8 cellular contexts compared by ENCODE assay signal in genomic region chr14:39491134-39491541, GRCh38. TPM values are rescaled to one million over a fixed set of nuclear protein-coding genes. Genes with fewer than 3 reads are reported as not detected.
DNase-seq lines count a peak whose midpoint lies in the region; ATAC-seq and TF ChIP-seq lines count a peak whose summit lies in the region.

No MANE protein-coding gene starts in this region.

- H3K79me2 ChIP-seq in PC-3 (ENCODE audit: low read length), result no peaks in the 10 kb centered on the region
- H3K79me2 ChIP-seq in fibroblast of lung (ENCODE audit: control insufficient read depth, insufficient read depth, low read length), result no peaks in the 10 kb centered on the region

- BruUV-seq in PC-3 (replicated peaks; lab: Mats Ljungman, UMichigan), result no TSS peak

- no peaks in the 10 kb centered on the region for H4K20me1 ChIP-seq in PC-3 (ENCODE audit: low read length)
- no peaks in the 10 kb centered on the region for H4K20me1 ChIP-seq in fibroblast of lung (ENCODE audit: control insufficient read depth, extremely low read depth, insufficient read depth, low read length)

- peak; percentile 68 for TF ChIP-seq CTCF in C4-2B (conservative IDR thresholded peaks at IDR 0.05)
- peak; percentile 73 for TF ChIP-seq CTCF in PC-3 (conservative IDR thresholded peaks at IDR 0.05; ENCODE audit: low read depth, low read length)
- TF ChIP-seq CTCF in fibroblast of lung (conservative IDR thresholded peaks at IDR 0.05 in 1 of 2, IDR thresholded peaks at IDR 0.05 in 1 of 2; ENCODE audit: low read depth in 1 of 2, low read length in 2 of 2), result peak in 1 of 2 donors; percentile 19

- H3K4me3 Mint-ChIP-seq in activated T-cell treated with anti-CD3 and anti-CD28 coated beads, Interleukin-2, amount 50 U/mL, for 24 hours, result no peak overlapping the region
- no peak overlapping the region for H3K4me3 Mint-ChIP-seq in activated CD8-positive, alpha-beta memory T cell treated with anti-CD3 and anti-CD28 coated beads, Interleukin-2, amount 10 ng/mL, durations not matched to agents 7 days and 5 days

- H3K4me3 ChIP-seq in PC-3 (ENCODE audit: low read length) (no peak overlapping the region), fibroblast of lung (replicated peaks in 1 of 4; ENCODE audit: control extremely low read depth in 1 of 4, insufficient read depth in 1 of 4, low read depth in 3 of 4, low read length in 4 of 4) (no peak overlapping the region), H7 (ENCODE audit: insufficient read depth, low read depth, low read length) (no peak overlapping the region)

- no peaks in the 10 kb centered on the region for H3F3A ChIP-seq in PC-3 (ENCODE audit: low read length, unreplicated experiment)

- H3K9me3 Mint-ChIP-seq in activated T-cell treated with anti-CD3 and anti-CD28 coated beads, Interleukin-2, amount 50 U/mL, for 24 hours, result peaks cover 4% of the 10 kb centered on the region
- peaks cover 3% of the 10 kb centered on the region for H3K9me3 Mint-ChIP-seq in activated CD8-positive, alpha-beta memory T cell treated with anti-CD3 and anti-CD28 coated beads, Interleukin-2, amount 10 ng/mL, durations not matched to agents 7 days and 5 days (ENCODE audit: low read depth)

- peaks cover under 1% of the 10 kb centered on the region for H3K36me3 Mint-ChIP-seq in activated T-cell treated with anti-CD3 and anti-CD28 coated beads, Interleukin-2, amount 50 U/mL, for 24 hours (ENCODE audit: low read depth)
- H3K36me3 Mint-ChIP-seq in activated CD8-positive, alpha-beta memory T cell treated with anti-CD3 and anti-CD28 coated beads, Interleukin-2, amount 10 ng/mL, durations not matched to agents 7 days and 5 days, result no peaks in the 10 kb centered on the region

- no peak overlapping the region for H3K27ac ChIP-seq in C4-2B
- H3K27ac ChIP-seq in PC-3 (ENCODE audit: low read length), result no peak overlapping the region
- no peak overlapping the region for H3K27ac ChIP-seq in fibroblast of lung (ENCODE audit: insufficient read depth, low read length)

- POLR2A ChIA-PET in HEK293T (lab: Yijun Ruan, JAX), result no interaction called here
- POLR2A ChIA-PET in PC-3 (lab: Charles Lee; ENCODE audit: unreplicated experiment), result no interaction called here

- no peak overlapping the region for H3K9ac ChIP-seq in PC-3 (ENCODE audit: low read length)
- no peak overlapping the region for H3K9ac ChIP-seq in fibroblast of lung (ENCODE audit: insufficient read depth, low read length)

- H3K9me3 ChIP-seq in PC-3 (ENCODE audit: low read length) (no peaks in the 10 kb centered on the region), fibroblast of lung (ENCODE audit: control insufficient read depth, insufficient read depth, low read depth, low read length) (no peaks in the 10 kb centered on the region)

- no peak overlapping the region for H2AFZ ChIP-seq in PC-3 (ENCODE audit: low read length)
- H2AFZ ChIP-seq in fibroblast of lung (ENCODE audit: low read length), result peak overlapping the region; percentile 64

- H3K4me1 ChIP-seq in PC-3 (ENCODE audit: insufficient read depth, low read length) (no peaks in the 10 kb centered on the region), fibroblast of lung (ENCODE audit: control insufficient read depth, extremely low read depth, insufficient read depth, low read length) (peaks cover 6% of the 10 kb centered on the region)

- peaks cover 6% of the 10 kb centered on the region for H3K4me1 Mint-ChIP-seq in activated T-cell treated with anti-CD3 and anti-CD28 coated beads, Interleukin-2, amount 50 U/mL, for 24 hours (ENCODE audit: low read depth)
- no peaks in the 10 kb centered on the region for H3K4me1 Mint-ChIP-seq in activated CD8-positive, alpha-beta memory T cell treated with anti-CD3 and anti-CD28 coated beads, Interleukin-2, amount 10 ng/mL, durations not matched to agents 7 days and 5 days

- ATAC-seq in PC-3 (peak; percentile 18; the same call in 1 of the 2 replicates), sciatic nerve (peak; percentile 58)
- no peak for ATAC-seq in activated CD8-positive, alpha-beta memory T cell treated with anti-CD3 and anti-CD28 coated beads, Interleukin-2, amount 10 ng/mL, durations not matched to agents 7 days and 5 days

- H3K27ac Mint-ChIP-seq in activated T-cell treated with anti-CD3 and anti-CD28 coated beads, Interleukin-2, amount 50 U/mL, for 24 hours, result no peak overlapping the region
- H3K27ac Mint-ChIP-seq in activated CD8-positive, alpha-beta memory T cell treated with anti-CD3 and anti-CD28 coated beads, Interleukin-2, amount 10 ng/mL, durations not matched to agents 7 days and 5 days, result no peak overlapping the region

- DNase-seq in HEK293T (ENCODE audit: extremely low spot score) (peak; percentile 18), PC-3 (peak; percentile 60), fibroblast of lung (ENCODE audit: low read depth in 2 of 2) (peak; percentile 33 to 53), sciatic nerve (ENCODE audit: low spot score) (no peak), H7 (no peak)
- no peak for DNase-seq in activated T-cell treated with anti-CD3 and anti-CD28 coated beads, Interleukin-2, amount 50 U/mL, for 24 hours
- no peak for DNase-seq in activated CD8-positive, alpha-beta memory T cell treated with anti-CD3 and anti-CD28 coated beads, Interleukin-2, amount 10 ng/mL, durations not matched to agents 7 days and 5 days

- intact Hi-C loops in PC-3 (cut with micrococcal nuclease) (loop anchor here (2.0 kb wide), 1 partner anchor 466 kb away; no protein-coding TSS in a partner anchor), sciatic nerve (cut with DNase I) (no loop called here)

- H3K9me2 ChIP-seq in PC-3 (replicated peaks; ENCODE audit: low read length), result no peaks in the 10 kb centered on the region

- no peaks in the 10 kb centered on the region for H3K27me3 Mint-ChIP-seq in activated T-cell treated with anti-CD3 and anti-CD28 coated beads, Interleukin-2, amount 50 U/mL, for 24 hours
- no peaks in the 10 kb centered on the region for H3K27me3 Mint-ChIP-seq in activated CD8-positive, alpha-beta memory T cell treated with anti-CD3 and anti-CD28 coated beads, Interleukin-2, amount 10 ng/mL, durations not matched to agents 7 days and 5 days

- CTCF ChIA-PET in HEK293T (lab: Yijun Ruan, JAX), result no interaction called here
- CTCF ChIA-PET in PC-3 (lab: Charles Lee), result no interaction called here
- CTCF ChIA-PET in activated CD8-positive, alpha-beta memory T cell treated with anti-CD3 and anti-CD28 coated beads, Interleukin-2, amount 10 ng/mL, durations not matched to agents 7 days and 5 days (lab: Charles Lee), result no interaction called here

- H3K27me3 ChIP-seq in PC-3 (ENCODE audit: low read length), result no peaks in the 10 kb centered on the region
- H3K27me3 ChIP-seq in fibroblast of lung (ENCODE audit: control insufficient read depth, insufficient read depth, low read length), result no peaks in the 10 kb centered on the region
- no peaks in the 10 kb centered on the region for H3K27me3 ChIP-seq in H7 (ENCODE audit: control insufficient read depth, insufficient read depth, low read length)

- H3K36me3 ChIP-seq in PC-3 (ENCODE audit: low read depth, low read length) (no peaks in the 10 kb centered on the region), fibroblast of lung (ENCODE audit: control insufficient read depth, insufficient read depth, low read length) (no peaks in the 10 kb centered on the region), H7 (replicated peaks; ENCODE audit: control insufficient read depth, insufficient read depth, low read length) (no peaks in the 10 kb centered on the region)

- no peak overlapping the region for H3K4me2 ChIP-seq in PC-3 (ENCODE audit: low read length)
- no peak overlapping the region for H3K4me2 ChIP-seq in fibroblast of lung (ENCODE audit: extremely low read depth, insufficient read depth, low read length)

TF ChIP-seq in HEK293T, 16 proteins besides CTCF, POLR2A, EP300 and RAD21:
- TF ChIP-seq NFRKB (IDR thresholded peaks at IDR 0.05) (no peak), HDGF (IDR thresholded peaks at IDR 0.05; ENCODE audit: borderline replicate concordance) (no peak), FOXK2 (IDR thresholded peaks at IDR 0.05) (no peak), FOXM1 (IDR thresholded peaks at IDR 0.05; ENCODE audit: borderline replicate concordance) (no peak), L3MBTL2 (conservative IDR thresholded peaks at IDR 0.05) (no peak), ARNT (IDR thresholded peaks at IDR 0.05) (no peak), ELF4 (IDR thresholded peaks at IDR 0.05) (no peak), CTBP1 (IDR thresholded peaks at IDR 0.05; ENCODE audit: borderline replicate concordance) (no peak), TARDBP (IDR thresholded peaks at IDR 0.05) (no peak), FOXA1 (IDR thresholded peaks at IDR 0.05) (no peak), SUZ12 (IDR thresholded peaks at IDR 0.05) (no peak), LEF1 (IDR thresholded peaks at IDR 0.05; ENCODE audit: borderline replicate concordance) (no peak), SP1 (IDR thresholded peaks at IDR 0.05) (no peak), PKNOX1 (IDR thresholded peaks at IDR 0.05) (no peak), BHLHE40 (IDR thresholded peaks at IDR 0.05; ENCODE audit: borderline replicate concordance) (no peak), ZNF384 (IDR thresholded peaks at IDR 0.05) (no peak)

RNA-seq across cellular contexts. Expression of gene FBXO33, which starts 58.9 kb away (rescaled TPM):
- total RNA-seq in PC-3 (2014; rRNA removed) (21.9 and 26.9 TPM in 2 replicates), fibroblast of lung (16.3 and 18.5 TPM in 2 replicates), sciatic nerve (12.0 TPM)
- 12.6 and 13.4 TPM in 2 replicates for polyA plus RNA-seq in fibroblast of lung
- polyA plus RNA-seq in fibroblast of lung (2012), result 9.2 and 10.7 TPM in 2 replicates
- 0.90 and 2.0 TPM in 2 replicates for polyA minus RNA-seq in fibroblast of lung (ENCODE audit: low replicate concordance)
- total RNA-seq in H7 (2014; rRNA removed; shearing (Covaris generic)), result 13.1 and 13.4 TPM in 2 replicates
- 10 to 100 TPM; 17.5 to 19.9 TPM for total RNA-seq in activated CD8-positive, alpha-beta memory T cell treated with anti-CD3 and anti-CD28 coated beads, Interleukin-2, amount 10 ng/mL, durations not matched to agents 7 days and 5 days

Comparison
In these comparisons a context has a peak if more than half of its experiments do, and no peak if none do; other contexts are left out.
1. DNase-seq: peak in HEK293T (single experiment), PC-3 (single experiment) and fibroblast of lung (2 of 2); none in sciatic nerve (single experiment), activated T-cell treated with anti-CD3 and anti-CD28 coated beads, Interleukin-2, amount 50 U/mL, for 24 hours (single experiment), H7 (single experiment) and activated CD8-positive, alpha-beta memory T cell treated with anti-CD3 and anti-CD28 coated beads, Interleukin-2, amount 10 ng/mL, durations not matched to agents 7 days and 5 days (single experiment).